Comparison of ENCODE assay signal across 8 cellular contexts in genomic region chr20:2103454-2104153, GRCh38. TPM values are rescaled to one million over a fixed set of nuclear protein-coding genes. Genes with fewer than 3 reads are reported as not detected.
DNase-seq lines count a peak whose midpoint lies in the region; ATAC-seq, FAIRE-seq and TF ChIP-seq lines count a peak whose summit lies in the region.

No MANE protein-coding gene starts in this region.

- RAD21 ChIA-PET in GM12878 (lab: Charles Lee; ENCODE audit: unreplicated experiment): interaction anchor here (0.8 to 2.0 kb wide), 8 partner anchors 9 to 367 kb away, joined by 3 to 6 read pairs (median 4); partner anchors contain the start of gene SNRPB

- SMC1A ChIA-PET in GM12878 (lab: Charles Lee; ENCODE audit: uncharacterized antibody, unreplicated experiment): interaction anchor here (0.7 to 1.4 kb wide), 5 partner anchors 10 to 69 kb away, joined by 3 to 6 read pairs (median 4); no protein-coding TSS in a partner anchor

- H3K4me1 ChIP-seq in A549: peaks cover 31% of the 10 kb centered on the region
- peaks cover 11% of the 10 kb centered on the region; the same call in 1 of the 2 replicates for H3K4me1 ChIP-seq in GM12878 (ENCODE audit: control insufficient read depth, insufficient read depth, low read length)
- H3K4me1 ChIP-seq in mesenchymal stem cell (ENCODE audit: control insufficient read depth, insufficient read depth, low read depth, low read length): peaks cover 11% of the 10 kb centered on the region

- no peak overlapping the region for H2AK5ac ChIP-seq in mesenchymal stem cell (ENCODE audit: low read length, severe bottlenecking)

- TF ChIP-seq RAD21 in A549 (conservative IDR thresholded peaks at IDR 0.05 in 1 of 2, IDR thresholded peaks at IDR 0.05 in 1 of 2) (no peak), GM12878 (IDR thresholded peaks at IDR 0.05; ENCODE audit: insufficient read depth, low read depth, low read length) (no peak)

- DNase-seq in A549 (ENCODE audit: low read depth in 1 of 2, low spot score in 1 of 2) (no peak), GM12878 (ENCODE audit: low read depth, low spot score) (no peak), mesenchymal stem cell (peak; percentile 15), NCI-H526 treated with DMSO at 0.1 percent for 48 hours (lab: John Stamatoyannopoulos, UW) (no peak), foreskin melanocyte (no peak), GM10266 (ENCODE audit: extremely low spot score) (no peak)

- H4K20me1 ChIP-seq in GM12878 (ENCODE audit: control insufficient read depth, insufficient read depth): no peaks in the 10 kb centered on the region

- ATAC-seq in A549 (peak in 1 of 2 experiments; percentile 0; a peak in 1 of 6 replicates), HG02970 (IDR thresholded peaks at IDR 0.05; ENCODE audit: low FRiP score, unreplicated experiment) (peak; percentile 1), GM12878 (no peak), HG03442 (IDR thresholded peaks at IDR 0.05; ENCODE audit: unreplicated experiment) (no peak)

- H4K8ac ChIP-seq in mesenchymal stem cell (ENCODE audit: low read length): peak overlapping the region; percentile 86

- H3K27me3 ChIP-seq in GM12878 (replicated peaks in 1 of 2; ENCODE audit: control insufficient read depth in 2 of 2, insufficient read depth in 2 of 2, low read length in 1 of 2) (no peaks in the 10 kb centered on the region), mesenchymal stem cell (ENCODE audit: control insufficient read depth in 1 of 2, insufficient read depth in 1 of 2, low read length in 2 of 2) (no peaks in the 10 kb centered on the region)

- H3K23ac ChIP-seq in mesenchymal stem cell (ENCODE audit: low read length in 2 of 2): no peak overlapping the region

- H2BK12ac ChIP-seq in mesenchymal stem cell (ENCODE audit: low read length in 2 of 2): peak overlapping the region in 1 of 2 experiments; percentile 7

- H3K9me3 ChIP-seq in A549: no peaks in the 10 kb centered on the region
- no peaks in the 10 kb centered on the region for H3K9me3 ChIP-seq in GM12878 (replicated peaks; ENCODE audit: control insufficient read depth, insufficient read depth, low read length)
- H3K9me3 ChIP-seq in mesenchymal stem cell (ENCODE audit: control insufficient read depth, low read length): no peaks in the 10 kb centered on the region

- H3K4me3 ChIP-seq in A549 (peak overlapping the region; percentile 92), GM12878 (peak overlapping the region; percentile 92), mesenchymal stem cell (ENCODE audit: insufficient read depth in 1 of 2, low read depth in 1 of 2, low read length in 2 of 2) (peak overlapping the region; percentile 91 to 96)

- H4K91ac ChIP-seq in mesenchymal stem cell (ENCODE audit: low read length): peak overlapping the region; percentile 98

- WGBS in A549 (ENCODE audit: missing lambda C conversion rate): 13% methylated on average over 13 of the region's 13 CpGs
- WGBS in GM12878 (ENCODE audit: insufficient coverage, insufficient replicate concordance, low lambda C conversion rate, missing lambda C conversion rate): 6% methylated on average over 13 of the region's 13 CpGs
- 1% methylated on average over 11 of the region's 13 CpGs for WGBS in mesenchymal stem cell

- H3K9ac ChIP-seq in GM12878 (ENCODE audit: control insufficient read depth, insufficient read depth, low read length) (peak overlapping the region; percentile 99), mesenchymal stem cell (ENCODE audit: low read length) (peak overlapping the region; percentile 100)

- TF ChIP-seq POLR2A in A549 (IDR thresholded peaks at IDR 0.05; ENCODE audit: low read length): no peak
- TF ChIP-seq POLR2A in GM12878 (IDR thresholded peaks at IDR 0.05; ENCODE audit: low read depth, low read length): no peak

- no peak for TF ChIP-seq EP300 in A549 (IDR thresholded peaks at IDR 0.05)
- TF ChIP-seq EP300 in GM12878 (IDR thresholded peaks at IDR 0.05; ENCODE audit: borderline replicate concordance in 1 of 2, control insufficient read depth in 1 of 2, low read depth in 2 of 2, low read length in 2 of 2): no peak

- in situ Hi-C loops in GM12878 (cut with MboI): no loop called here

- POLR2A ChIA-PET in A549 (lab: Yijun Ruan, JAX): interaction anchor here (0.6 to 2.1 kb wide), 16 partner anchors 9 to 549 kb away, joined by 3 to 19 read pairs (median 4); partner anchors contain the start of genes NOP56 and SNRPB
- POLR2A ChIA-PET in GM12878 (lab: Charles Lee): interaction anchor here (0.7 to 3.6 kb wide), 7 partner anchors 9 to 302 kb away, joined by 3 to 25 read pairs (median 3); no protein-coding TSS in a partner anchor

- H2BK120ac ChIP-seq in mesenchymal stem cell (ENCODE audit: low read depth, low read length): peak overlapping the region; percentile 97

- H2BK15ac ChIP-seq in mesenchymal stem cell (ENCODE audit: low read depth, poor library complexity, severe bottlenecking): no peak overlapping the region

- intact Hi-C loops in GM12878 (cut with micrococcal nuclease; ENCODE audit: unreplicated experiment): loop anchor here (10.0 kb wide), 1 partner anchor 199 kb away; no protein-coding TSS in a partner anchor

- H3K79me2 ChIP-seq in GM12878 (ENCODE audit: control insufficient read depth, insufficient read depth, low read length): peaks cover 52% of the 10 kb centered on the region

- no peak for FAIRE-seq in A549 (lab: Jason Lieb, UNC)
- no peak for FAIRE-seq in GM12878 (lab: Jason Lieb, UNC)

- H2BK5ac ChIP-seq in mesenchymal stem cell (ENCODE audit: low read depth, low read length, poor library complexity, severe bottlenecking): no peak overlapping the region

- TF ChIP-seq CTCF in A549 (IDR thresholded peaks at IDR 0.05) (no peak), GM12878 (IDR thresholded peaks at IDR 0.05 in 2 of 3, conservative IDR thresholded peaks at IDR 0.05 in 1 of 3; ENCODE audit: control insufficient read depth in 2 of 3, extremely low read depth in 1 of 3, insufficient read depth in 1 of 3, low read depth in 3 of 3, low read length in 3 of 3) (no peak), GM10266 (IDR thresholded peaks at IDR 0.05; ENCODE audit: control insufficient read depth, insufficient read depth, low read depth, missing control alignments) (no peak)

- H3K4me2 ChIP-seq in A549 (peak overlapping the region; percentile 90), GM12878 (ENCODE audit: control insufficient read depth, insufficient read depth) (peak overlapping the region; percentile 92), mesenchymal stem cell (ENCODE audit: low read length, poor library complexity, severe bottlenecking) (peak overlapping the region; percentile 93)

- H3K79me1 ChIP-seq in mesenchymal stem cell (replicated peaks; ENCODE audit: low read length, poor library complexity, severe bottlenecking): peaks cover 7% of the 10 kb centered on the region

- peaks cover 0 to 19% of the 10 kb centered on the region in 2 experiments; a peak in 2 of 4 replicates for H3K36me3 ChIP-seq in GM12878 (ENCODE audit: control insufficient read depth in 2 of 2, insufficient read depth in 2 of 2, low read length in 1 of 2)
- H3K36me3 ChIP-seq in mesenchymal stem cell (ENCODE audit: control insufficient read depth in 1 of 2, insufficient read depth in 2 of 2, low read depth in 1 of 2, low read length in 2 of 2): peaks cover 5 to 18% of the 10 kb centered on the region in 2 experiments

- CTCF ChIA-PET in A549 (lab: Yijun Ruan, JAX): interaction anchor here (0.6 to 4.2 kb wide), 15 partner anchors 10 to 636 kb away, joined by 3 to 30 read pairs (median 3); no protein-coding TSS in a partner anchor
- CTCF ChIA-PET in GM12878 (lab: Yijun Ruan, JAX): interaction anchor here (0.9 to 4.1 kb wide), 8 partner anchors 9 to 69 kb away, joined by 3 to 19 read pairs (median 4); no protein-coding TSS in a partner anchor

- H3K14ac ChIP-seq in mesenchymal stem cell (ENCODE audit: low read length in 2 of 2): peak overlapping the region in 1 of 2 experiments; percentile 95

- peak overlapping the region; percentile 96 to 99 for H3K18ac ChIP-seq in mesenchymal stem cell (ENCODE audit: low read depth in 1 of 2, low read length in 2 of 2)

- BruUV-seq in GM12878 (replicated peaks; lab: Mats Ljungman, UMichigan): no TSS peak

- H2AFZ ChIP-seq in GM12878 (ENCODE audit: control insufficient read depth, low read depth, low read length): peak overlapping the region; percentile 98; the same call in 1 of the 2 replicates
- H2AFZ ChIP-seq in mesenchymal stem cell (ENCODE audit: low read depth, low read length): no peak overlapping the region

- H3K4ac ChIP-seq in mesenchymal stem cell (ENCODE audit: low read depth in 1 of 2, low read length in 2 of 2): peak overlapping the region; percentile 85 to 89

- H3K27ac ChIP-seq in A549 (peak overlapping the region; percentile 97 to 98), GM12878 (ENCODE audit: control insufficient read depth, insufficient read depth) (peak overlapping the region; percentile 100), mesenchymal stem cell (ENCODE audit: low read length, poor library complexity, severe bottlenecking) (peak overlapping the region; percentile 43)

TF ChIP-seq in A549, 52 proteins besides CTCF, POLR2A, EP300 and RAD21 (continues in another document):
- TF ChIP-seq RCOR1 (IDR thresholded peaks at IDR 0.05; ENCODE audit: low read depth, low read length): no peak

RNA-seq across cellular contexts. Expression of gene STK35, which starts 2.0 kb away (rescaled TPM):
- polyA plus RNA-seq in A549 (2011; rRNA removed) (9.0 and 11.5 TPM in 2 replicates), A549 (2017; fragmentation: RNase III; extraction: RNeasy Plus Mini Kit Qiagen cat#74134 plus additional on column Dnase treatment) (9.5 to 10.1 TPM (median 10.0 TPM) in 3 replicates), GM12878 (2011; rRNA removed) (6.2 and 9.2 TPM in 2 replicates), GM12878 (2014; fragmentation: Illumina TruSeq; extraction: Trizol) (7.9 and 11.4 TPM in 2 replicates), GM12878 (2014; fragmentation: Nextera tagmentation; extraction: Ambion mirVana) (1 to 10 TPM; 2.9 to 3.7 TPM), GM12878 (2014; rRNA removed) (13.6 and 13.7 TPM in 2 replicates), GM12878 (2016; fragmentation: Nextera tagmentation; extraction: Ambion mirVana) (1 to 10 TPM; 8.6 to 9.4 TPM)
- polyA plus RNA-seq in A549 (2012; cell fraction: cytosol; rRNA removed): 6.3 and 8.9 TPM in 2 replicates
- 16.9 and 20.7 TPM in 2 replicates for polyA plus RNA-seq in A549 (2012; cell fraction: nucleus; rRNA removed)
- 20.5 and 22.2 TPM in 2 replicates for polyA minus RNA-seq in A549 (2011; rRNA and poly(A)+ RNA removed)
- 38.4 and 42.0 TPM in 2 replicates for total RNA-seq in GM12878 (2013; cell fraction: nucleolus; rRNA removed)
- total RNA-seq in GM12878 (2014; rRNA removed) (9.3 and 9.9 TPM in 2 replicates), GM12878 (2014; rRNA removed; fragmentation: Illumina TruSeq; extraction: Trizol) (8.9 and 9.9 TPM in 2 replicates), GM12878 (2021) (18.9 and 19.4 TPM in 2 replicates)
- 3.8 TPM for polyA plus RNA-seq in GM12878 (2011; ENCODE audit: low read depth)
- 12.8 and 13.0 TPM in 2 replicates for polyA plus RNA-seq in GM12878 (2011; cell fraction: cytosol; rRNA removed)
- 11.3 and 11.6 TPM in 2 replicates for polyA plus RNA-seq in GM12878 (2011; cell fraction: nucleus; rRNA removed)
- 6.7 and 7.6 TPM in 2 replicates for polyA plus RNA-seq in GM12878 (2012)
- 11.6 and 16.1 TPM in 2 replicates for polyA minus RNA-seq in GM12878 (2011; rRNA and poly(A)+ RNA removed)
- polyA minus RNA-seq in GM12878 (2011; cell fraction: cytosol; rRNA and poly(A)+ RNA removed): 4.9 and 6.0 TPM in 2 replicates
- 7.3 and 13.6 TPM in 2 replicates for polyA minus RNA-seq in GM12878 (2011; cell fraction: nucleus; rRNA and poly(A)+ RNA removed)
- 11.0 TPM for polyA plus RNA-seq in mesenchymal stem cell (2013, experiment 1 of 2)
- 10.8 TPM for polyA plus RNA-seq in mesenchymal stem cell (2013, experiment 2 of 2)

Comparison
In these comparisons a context has a peak if more than half of its experiments do, and no peak if none do; other contexts are left out.
1. H3K27ac ChIP-seq: peak in every context shown above with its lines; median percentile 100 in GM12878; 98 in A549; 43 in mesenchymal stem cell.